ENCODE assay signal across 10 cellular contexts in the genomic region with DNA sequence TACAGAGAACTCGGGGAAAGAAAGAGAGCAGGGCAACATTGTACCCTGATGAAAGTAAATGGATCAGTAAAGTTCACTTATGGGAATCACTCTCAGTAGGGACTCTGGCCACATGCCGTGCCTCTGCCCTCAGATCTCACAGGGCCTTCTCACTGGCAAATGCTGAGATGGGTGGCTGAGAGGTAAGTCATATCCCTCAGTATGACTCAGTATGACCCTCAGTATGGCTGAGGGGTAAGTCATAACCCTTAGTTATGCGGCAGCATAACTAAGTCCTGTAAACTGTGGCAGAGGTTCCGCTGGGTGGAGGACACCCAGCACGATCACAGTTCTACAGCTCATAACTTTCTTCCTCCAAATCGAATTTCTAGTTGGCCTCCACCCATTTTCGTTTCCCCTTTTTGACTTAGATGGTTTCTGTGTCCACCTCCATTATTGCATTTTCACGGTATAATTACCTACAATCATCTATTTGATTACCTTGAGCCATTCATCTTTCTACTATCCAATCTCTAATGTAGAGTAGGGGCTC. TPM values are rescaled to one million over a fixed set of nuclear protein-coding genes. Genes with fewer than 3 reads are reported as not detected.
DNase-seq lines count a peak whose midpoint lies in the region; ATAC-seq, FAIRE-seq and TF ChIP-seq lines count a peak whose summit lies in the region.
"Had no signal": no experiment of that assay in that cellular context is flagged by ENCODE, and none has a peak within 500 bp of the region (broad histone marks: within the 10 kb centered on the region; RNA-seq: fewer than 3 reads in every experiment).

No MANE protein-coding gene starts in this region.

- no peaks in the 10 kb centered on the region for H4K20me1 ChIP-seq in astrocyte (ENCODE audit: insufficient read depth, low read length)

- no peaks in the 10 kb centered on the region for H3K27me3 ChIP-seq in astrocyte (ENCODE audit: insufficient read depth, low read length)

- H3K4me3 Mint-ChIP-seq in astrocyte (ENCODE audit: unreplicated experiment) (no peak overlapping the region), CD14-positive monocyte (no peak overlapping the region)

- H3K4me3 ChIP-seq in astrocyte (ENCODE audit: insufficient read depth, low read depth, low read length), result no peak overlapping the region

- peak overlapping the region; percentile 37 for H3K27ac ChIP-seq in astrocyte (ENCODE audit: low read depth, low read length)

- ATAC-seq in GM19467 (IDR thresholded peaks at IDR 0.05; ENCODE audit: unreplicated experiment) (peak; percentile 95), HG03175 (IDR thresholded peaks at IDR 0.05; ENCODE audit: unreplicated experiment) (peak; percentile 99)

- H3K36me3 ChIP-seq in astrocyte (ENCODE audit: insufficient read depth, low read length), result no peaks in the 10 kb centered on the region

- H3K9ac ChIP-seq in astrocyte (ENCODE audit: low read length), result peak overlapping the region; percentile 12

- peaks cover 21% of the 10 kb centered on the region for H3K4me1 ChIP-seq in astrocyte (ENCODE audit: insufficient read depth, low read length)

- no peaks in the 10 kb centered on the region for H3K9me3 ChIP-seq in astrocyte (ENCODE audit: insufficient read depth, low read depth, low read length)

- intact Hi-C loops in CD14-positive monocyte (cut with micrococcal nuclease), result no loop called here

- H3K4me1 Mint-ChIP-seq in astrocyte (ENCODE audit: low read depth, unreplicated experiment) (peaks cover 18% of the 10 kb centered on the region), CD14-positive monocyte (no peaks in the 10 kb centered on the region)

- peak overlapping the region; percentile 4 for H2AFZ ChIP-seq in astrocyte (ENCODE audit: low read depth, low read length)

- no peaks in the 10 kb centered on the region for H3K79me2 ChIP-seq in astrocyte (ENCODE audit: insufficient read depth, low read length)

- DNase-seq in Daoy (ENCODE audit: low read depth) (peak; percentile 94), astrocyte (ENCODE audit: low read depth) (peak; percentile 73), CD14-positive monocyte (ENCODE audit: low spot score) (no peak), frontal cortex (ENCODE audit: low spot score in 2 of 2) (no peak), HUDEP-2 (lab: John Stamatoyannopoulos, UW; ENCODE audit: unreplicated experiment in 76 of 76) (no peak)
- DNase-seq in stimulated activated CD8-positive, alpha-beta memory T cell treated with anti-CD3 and anti-CD28 coated beads, Interleukin-4, amount 100 ng/mL, for 48 hours, result no peak
- DNase-seq: DND-41, Right ventricle myocardium superior had no signal

- no peaks in the 10 kb centered on the region for H3K27me3 Mint-ChIP-seq in astrocyte (ENCODE audit: low read depth, unreplicated experiment)
- no peaks in the 10 kb centered on the region for H3K27me3 Mint-ChIP-seq in CD14-positive monocyte (ENCODE audit: low read depth in 3 of 3)

- TF ChIP-seq CTCF in astrocyte (IDR thresholded peaks at IDR 0.05; ENCODE audit: insufficient read depth, low read depth, low read length) (no peak), CD14-positive monocyte (IDR thresholded peaks at IDR 0.05) (no peak)

- H3K36me3 Mint-ChIP-seq in astrocyte (ENCODE audit: low read depth, unreplicated experiment) (no peaks in the 10 kb centered on the region), CD14-positive monocyte (no peaks in the 10 kb centered on the region)

- peak overlapping the region; percentile 48 for H3K4me2 ChIP-seq in astrocyte (ENCODE audit: low read length)

- H3K9me3 Mint-ChIP-seq in astrocyte (ENCODE audit: unreplicated experiment), result no peaks in the 10 kb centered on the region
- H3K9me3 Mint-ChIP-seq in CD14-positive monocyte, result peaks cover 0 to 3% (median 0%) of the 10 kb centered on the region in 7 donors

- H3K27ac Mint-ChIP-seq in astrocyte (ENCODE audit: unreplicated experiment) (no peak overlapping the region), CD14-positive monocyte (no peak overlapping the region)

- FAIRE-seq in astrocyte (lab: Jason Lieb, UNC), result peak; percentile 97
- no peak for FAIRE-seq in frontal cortex (lab: Jason Lieb, UNC)

RNA-seq across cellular contexts. Expression of gene WNT16, which starts 26.5 kb away (rescaled TPM):
- 0.11 TPM in 1 of 2 replicates, not detected in the other for total RNA-seq in Daoy (2014; rRNA removed; shearing (Covaris generic))
- 0.07 TPM in 1 of 2 replicates, not detected in the other for total RNA-seq in astrocyte
- not detected for polyA plus RNA-seq in CD14-positive monocyte
- total RNA-seq in frontal cortex, result 0.82 TPM
- total RNA-seq: Right ventricle myocardium superior had no signal

Comparison
In these comparisons a context has a peak if more than half of its experiments do, and no peak if none do; other contexts are left out.
1. DNase-seq: peak in Daoy (single experiment) and astrocyte (single experiment); none in stimulated activated CD8-positive, alpha-beta memory T cell treated with anti-CD3 and anti-CD28 coated beads, Interleukin-4, amount 100 ng/mL, for 48 hours (single experiment), CD14-positive monocyte (single experiment), frontal cortex (0 of 2) and HUDEP-2 (0 of 76).